Comparison of ENCODE assay signal across 8 cellular contexts in the genomic region with DNA sequence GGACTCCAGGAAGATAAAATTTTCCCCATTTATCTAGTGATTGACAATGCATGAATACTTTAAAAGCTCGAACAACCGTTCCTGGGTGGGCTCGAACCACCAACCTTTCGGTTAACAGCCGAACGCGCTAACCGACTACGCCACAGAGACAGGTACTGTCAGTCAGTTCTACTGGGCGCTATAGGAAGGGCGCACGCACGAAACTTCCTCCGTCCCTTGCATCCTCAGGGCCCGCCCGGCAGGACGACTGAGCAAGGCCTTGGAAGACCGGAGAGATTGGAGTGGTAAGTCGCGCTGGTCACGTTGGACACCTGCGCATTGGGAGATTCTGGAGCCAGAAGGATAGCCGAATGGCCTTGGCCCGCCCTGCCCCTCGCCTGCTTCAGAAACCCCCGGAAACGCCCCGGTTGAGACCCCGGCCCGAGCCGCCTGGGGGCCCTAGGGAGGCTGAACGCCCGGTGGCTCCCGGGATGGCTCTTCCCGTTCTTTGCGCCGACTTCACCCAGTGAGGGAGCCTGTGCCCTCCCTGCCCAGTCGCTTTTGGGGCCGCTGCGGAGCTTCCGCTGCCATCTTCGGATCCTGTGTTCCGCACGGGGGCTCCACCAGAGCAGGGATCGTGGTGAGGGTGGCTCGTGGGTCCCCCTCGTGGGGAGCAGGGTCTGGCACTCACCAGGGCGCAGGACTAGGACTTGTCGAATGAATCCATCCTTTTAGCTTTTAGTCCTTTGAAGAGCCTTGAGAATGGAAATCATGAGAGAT. TPM values are rescaled to one million over a fixed set of nuclear protein-coding genes. Genes with fewer than 3 reads are reported as not detected.
A peak's percentile ranks its signal among the peaks of the same experiment; 100 is the strongest.
DNase-seq lines count a peak whose midpoint lies in the region; ATAC-seq and TF ChIP-seq lines count a peak whose summit lies in the region.
"Not testable (repeated sequence)": the region's sequence is repeated elsewhere in the genome, so short reads cannot be mapped to it uniquely, and the experiment has no call there.

No MANE protein-coding gene starts in this region.

- 0 to 1% methylated on average over 49 of the region's 49 CpGs; no CpG with 5 or more reads in 2 of the 4 donors for WGBS in adrenal gland, 4 donors

- H2AFZ ChIP-seq in GM23338 = not testable (repeated sequence)

- intact Hi-C loops in adrenal gland (cut with DNase I) = not testable (repeated sequence)

- not testable (repeated sequence) for H3K9me2 ChIP-seq in GM23338 (ENCODE audit: insufficient read depth)

- DNase-seq in AG08396 (ENCODE audit: low spot score) = peak; percentile 12
- DNase-seq in GM23338 (ENCODE audit: low spot score) = peak; percentile 51
- DNase-seq in NCI-H526 (lab: John Stamatoyannopoulos, UW) = peak; percentile 72 to 74
- peak; percentile 86 for DNase-seq in activated CD4-positive, CD25-positive, alpha-beta regulatory T cell treated with anti-CD3 and anti-CD28 coated beads, Interleukin-2, amount 50 U/mL, for 72 hours
- peak in 5 of 7 donors; percentile 77 to 87 (median 83) for DNase-seq in adrenal gland
- peak; percentile 19 for DNase-seq in foreskin melanocyte
- peak; percentile 23 for DNase-seq in myocyte (ENCODE audit: low read depth)
- peak; percentile 48 for DNase-seq in stimulated activated CD4-positive, alpha-beta T cell treated with anti-CD3 and anti-CD28 coated beads, Interleukin-2, amount 100 ng/mL, for 4 hours (ENCODE audit: low read depth)

- TF ChIP-seq POLR2A in adrenal gland (IDR thresholded peaks at IDR 0.05) = not testable (repeated sequence)

- ATAC-seq in GM23338 = not testable (repeated sequence)

- H3K9me3 Mint-ChIP-seq in GM23338 = not testable (repeated sequence)

- H4K20me1 ChIP-seq in GM23338 (replicated peaks; ENCODE audit: insufficient read depth) = not testable (repeated sequence)

- H3K4me1 ChIP-seq in GM23338 (ENCODE audit: insufficient read depth); adrenal gland (replicated peaks in 1 of 2): not testable (repeated sequence)

- H3K27me3 ChIP-seq in GM23338 (ENCODE audit: insufficient read depth); adrenal gland: not testable (repeated sequence)

- peak overlapping the region; percentile 79 for H3K4me3 Mint-ChIP-seq in GM23338

- not testable (repeated sequence) for H3K36me3 ChIP-seq in GM23338 (ENCODE audit: insufficient read depth); adrenal gland (replicated peaks in 1 of 2)

- not testable (repeated sequence) for H3K27ac Mint-ChIP-seq in GM23338

- peak overlapping the region; percentile 50 for H3K4me3 ChIP-seq in GM23338
- peak overlapping the region in 1 of 4 donors; percentile 34 for H3K4me3 ChIP-seq in adrenal gland

- not testable (repeated sequence) for H3K36me3 Mint-ChIP-seq in GM23338 (ENCODE audit: low read depth)

- not testable (repeated sequence) for H3K4me2 ChIP-seq in GM23338

- not testable (repeated sequence) for H3K9me3 ChIP-seq in adrenal gland (replicated peaks in 1 of 3)

- not testable (repeated sequence) for H3F3A ChIP-seq in GM23338 (replicated peaks; ENCODE audit: low read depth)

- H3K27ac ChIP-seq in GM23338 (ENCODE audit: low read depth) = not testable (repeated sequence)
- H3K27ac ChIP-seq in adrenal gland = peak overlapping the region in 2 of 5 donors; percentile 73 to 83

- H3K27me3 Mint-ChIP-seq in GM23338 (ENCODE audit: insufficient read depth, low read depth, poor library complexity) = not testable (repeated sequence)

- not testable (repeated sequence) for H3K4me1 Mint-ChIP-seq in GM23338

- TF ChIP-seq CTCF in GM23338 (conservative IDR thresholded peaks at IDR 0.05; ENCODE audit: low read depth in 2 of 2) (peak in 1 of 2 experiments; percentile 29; a peak in 2 of 4 replicates), adrenal gland (IDR thresholded peaks at IDR 0.05) (peak in 1 of 6 experiments; percentile 27)

- not testable (repeated sequence) for H3K79me2 ChIP-seq in GM23338 (replicated peaks; ENCODE audit: insufficient read depth)

RNA-seq across cellular contexts. Expression of a gene that starts 45.2 kb away (rescaled TPM):
- total RNA-seq in GM23338 (2014; rRNA removed; shearing (Covaris generic)) = not detected in 2 replicates
- polyA plus RNA-seq in GM23338 (2016; fragmentation: Nextera tagmentation; extraction: Ambion mirVana) (not detected in 2 replicates), adrenal gland (not detected)
- total RNA-seq in adrenal gland (not detected), myocyte (not detected in 2 replicates)
- not detected for polyA plus RNA-seq in myocyte (2012)

Comparison
In these comparisons a context has a peak if more than half of its experiments do, and no peak if none do; other contexts are left out.
1. DNase-seq: peak in every context shown above with its lines; median percentile 86 in activated CD4-positive, CD25-positive, alpha-beta regulatory T cell treated with anti-CD3 and anti-CD28 coated beads, Interleukin-2, amount 50 U/mL, for 72 hours; 83 in adrenal gland; 73 in NCI-H526; 51 in GM23338; 48 in stimulated activated CD4-positive, alpha-beta T cell treated with anti-CD3 and anti-CD28 coated beads, Interleukin-2, amount 100 ng/mL, for 4 hours; 23 in myocyte; 19 in foreskin melanocyte; 12 in AG08396.